ENCODE assay signal across 15 cellular contexts in genomic region chr4:173014836-173015235, GRCh38.
A peak's percentile ranks its signal among the peaks of the same experiment; 100 is the strongest.
DNase-seq lines count a peak whose midpoint lies in the region; ATAC-seq and TF ChIP-seq lines count a peak whose summit lies in the region.
"Had no signal": no experiment of that assay in that cellular context is flagged by ENCODE, and none has a peak within 500 bp of the region (broad histone marks: within the 10 kb centered on the region; RNA-seq: fewer than 3 reads in every experiment).

No MANE protein-coding gene starts in this region.

- DNase-seq in A673 (ENCODE audit: low spot score), result peak; percentile 66
- DNase-seq in neuronal stem cell (ENCODE audit: low spot score), result no peak
- DNase-seq in GM13976 (ENCODE audit: low spot score), result no peak
- no peak for DNase-seq in omental fat pad (ENCODE audit: low spot score)
- no peak for DNase-seq in NCI-H2107 (lab: John Stamatoyannopoulos, UW)
- no peak for DNase-seq in T-helper 2 cell treated with Interferon-gamma antibody and Interleukin-4, amounts not matched to agents 5 μg/mL and 100 μg/mL, for 36 hours (ENCODE audit: low spot score)
- DNase-seq: CD8-positive, alpha-beta memory T cell; KG1; NCI-H1417; NCI-H187 treated with DMSO at 0.1 percent for 48 hours; PC-9 had no signal

- CTCF ChIA-PET in A673 (lab: Charles Lee), result interaction anchor here (2.2 kb wide), 1 partner anchor 243 kb away, joined by 52 read pairs; no protein-coding TSS in a partner anchor

- no peaks in the 10 kb centered on the region for H3K36me3 Mint-ChIP-seq in T-helper 2 cell treated with Interferon-gamma antibody and Interleukin-4, amounts not matched to agents 5 μg/mL and 100 μg/mL, for 36 hours (ENCODE audit: low read depth)
- H3K36me3 Mint-ChIP-seq: CD8-positive, alpha-beta memory T cell had no signal

- no peak overlapping the region for H2BK12ac ChIP-seq in neuronal stem cell (ENCODE audit: low read length)

- no peak overlapping the region for H3K4ac ChIP-seq in neuronal stem cell (ENCODE audit: low read length)

- no peaks in the 10 kb centered on the region for H3K27me3 ChIP-seq in A673 (replicated peaks; ENCODE audit: insufficient read depth, low read depth, low read length, poor library complexity)
- no peaks in the 10 kb centered on the region for H3K27me3 ChIP-seq in HUES64 (ENCODE audit: insufficient read depth, low read length)
- H3K27me3 ChIP-seq in ectodermal cell (ENCODE audit: control insufficient read depth, insufficient read depth, low read length, poor library complexity, severe bottlenecking), result no peaks in the 10 kb centered on the region
- no peaks in the 10 kb centered on the region for H3K27me3 ChIP-seq in neuronal stem cell (ENCODE audit: control insufficient read depth in 3 of 3, insufficient read depth in 3 of 3, low read depth in 1 of 3, low read length in 3 of 3)
- H3K27me3 ChIP-seq: BLaER1 treated with 17β-estradiol and CSF1 and Interleukin-3, amounts not matched to agents 10 nM and 100 nM; SJSA1 had no signal

- POLR2A ChIA-PET in A673 (lab: Charles Lee; ENCODE audit: low non-redundant PET), result no interaction called here

- H3K9me3 Mint-ChIP-seq in T-helper 2 cell treated with Interferon-gamma antibody and Interleukin-4, amounts not matched to agents 5 μg/mL and 100 μg/mL, for 36 hours, result no peaks in the 10 kb centered on the region
- H3K9me3 Mint-ChIP-seq: CD8-positive, alpha-beta memory T cell had no signal

- H2AFZ ChIP-seq in neuronal stem cell (ENCODE audit: low read length), result peak overlapping the region; percentile 63
- H2AFZ ChIP-seq: PC-9 had no signal

- H3K4me1 ChIP-seq in A673 (ENCODE audit: insufficient read depth, low read length, poor library complexity, severe bottlenecking) (peaks cover 44% of the 10 kb centered on the region), HUES64 (ENCODE audit: insufficient read depth, low read length) (peaks cover 17% of the 10 kb centered on the region), ectodermal cell (ENCODE audit: control insufficient read depth, insufficient read depth, low read length) (peaks cover 5% of the 10 kb centered on the region), neuronal stem cell (ENCODE audit: control insufficient read depth in 2 of 2, insufficient read depth in 1 of 2, low read depth in 1 of 2, low read length in 2 of 2) (no peaks in the 10 kb centered on the region)
- H3K4me1 ChIP-seq: SJSA1 had no signal

- in situ Hi-C loops in GM13976 (cut with MboI; ENCODE audit: low sequenced_read_pairs, unreplicated experiment), result loop anchor here (5.0 to 10.0 kb wide), 2 partner anchors 242 to 400 kb away; no protein-coding TSS in a partner anchor

- intact Hi-C loops in A673 (cut with micrococcal nuclease; ENCODE audit: unreplicated experiment), result loop anchor here (5.0 kb wide), 5 partner anchors 123 to 482 kb away; no protein-coding TSS in a partner anchor

- 93% methylated on average over 4 of the region's 4 CpGs for WGBS in HUES64
- WGBS in ectodermal cell, 2 experiments, result 78 to 84% methylated on average over 4 of the region's 4 CpGs
- WGBS in neuronal stem cell (ENCODE audit: extremely low coverage in 2 of 2, insufficient read length in 2 of 2, insufficient replicate concordance in 1 of 2), 2 donors, result no CpG with 5 or more reads among the region's 4 CpGs

- H3K27me3 Mint-ChIP-seq in T-helper 2 cell treated with Interferon-gamma antibody and Interleukin-4, amounts not matched to agents 5 μg/mL and 100 μg/mL, for 36 hours (ENCODE audit: low read depth), result no peaks in the 10 kb centered on the region

- H3K4me3 ChIP-seq in A673 (ENCODE audit: low read depth, low read length, poor library complexity, severe bottlenecking) (no peak overlapping the region), HUES64 (ENCODE audit: low read length) (no peak overlapping the region), ectodermal cell (ENCODE audit: insufficient read depth, low read depth, low read length) (no peak overlapping the region), neuronal stem cell (ENCODE audit: low read length in 2 of 2) (no peak overlapping the region)
- H3K4me3 ChIP-seq: BLaER1 treated with 17β-estradiol and CSF1 and Interleukin-3, amounts not matched to agents 10 nM and 100 nM; PC-9; SJSA1 had no signal

- no peaks in the 10 kb centered on the region for H3K9me3 ChIP-seq in A673 (ENCODE audit: low read depth, low read length, poor library complexity, severe bottlenecking)
- no peaks in the 10 kb centered on the region for H3K9me3 ChIP-seq in HUES64 (ENCODE audit: insufficient read depth, low read depth, low read length)
- no peaks in the 10 kb centered on the region for H3K9me3 ChIP-seq in ectodermal cell (ENCODE audit: control insufficient read depth, low read length)
- no peaks in the 10 kb centered on the region for H3K9me3 ChIP-seq in neuronal stem cell (replicated peaks in 1 of 2; ENCODE audit: control insufficient read depth in 2 of 2, insufficient read depth in 1 of 2, low read depth in 1 of 2, low read length in 2 of 2)
- H3K9me3 ChIP-seq: BLaER1 treated with 17β-estradiol and CSF1 and Interleukin-3, amounts not matched to agents 10 nM and 100 nM; SJSA1 had no signal

- peaks cover 4% of the 10 kb centered on the region for H3K4me1 Mint-ChIP-seq in T-helper 2 cell treated with Interferon-gamma antibody and Interleukin-4, amounts not matched to agents 5 μg/mL and 100 μg/mL, for 36 hours (ENCODE audit: low read depth)
- H3K4me1 Mint-ChIP-seq: CD8-positive, alpha-beta memory T cell had no signal

- H2BK5ac ChIP-seq in neuronal stem cell (ENCODE audit: low read length), result no peak overlapping the region

- H3K36me3 ChIP-seq in A673 (ENCODE audit: insufficient read depth, low read length, poor library complexity, severe bottlenecking), result no peaks in the 10 kb centered on the region
- no peaks in the 10 kb centered on the region for H3K36me3 ChIP-seq in HUES64 (ENCODE audit: insufficient read depth, low read length)
- H3K36me3 ChIP-seq in ectodermal cell (ENCODE audit: control insufficient read depth, insufficient read depth, low read length), result no peaks in the 10 kb centered on the region
- no peaks in the 10 kb centered on the region for H3K36me3 ChIP-seq in neuronal stem cell (replicated peaks in 1 of 2; ENCODE audit: control insufficient read depth in 2 of 2, insufficient read depth in 2 of 2, low read length in 2 of 2)
- H3K36me3 ChIP-seq: BLaER1 treated with 17β-estradiol and CSF1 and Interleukin-3, amounts not matched to agents 10 nM and 100 nM; SJSA1 had no signal

- H4K91ac ChIP-seq in neuronal stem cell (ENCODE audit: low read depth, low read length, poor library complexity), result no peak overlapping the region

- no peaks in the 10 kb centered on the region for H3K79me1 ChIP-seq in neuronal stem cell (ENCODE audit: low read depth, low read length)

- H3K23ac ChIP-seq in neuronal stem cell (ENCODE audit: low read depth, low read length, poor library complexity), result no peak overlapping the region

- no peak overlapping the region for H2AK5ac ChIP-seq in neuronal stem cell (ENCODE audit: low read depth, low read length)

- no peak overlapping the region for H3K14ac ChIP-seq in neuronal stem cell (ENCODE audit: low read length)

- H3K9ac ChIP-seq in HUES64 (ENCODE audit: low read depth, low read length), result no peak overlapping the region
- H3K9ac ChIP-seq in neuronal stem cell (ENCODE audit: low read depth, low read length, poor library complexity), result no peak overlapping the region
- H3K9ac ChIP-seq: BLaER1 treated with 17β-estradiol and CSF1 and Interleukin-3, amounts not matched to agents 10 nM and 100 nM had no signal

- no TSS peak for BruUV-seq in A673 (replicated peaks; lab: Mats Ljungman, UMichigan)

- ATAC-seq in omental fat pad (ENCODE audit: low FRiP score), result no peak

- no peak overlapping the region for H3K4me2 ChIP-seq in neuronal stem cell (ENCODE audit: insufficient read depth, low read length, poor library complexity, severe bottlenecking)

- H3K27ac Mint-ChIP-seq in T-helper 2 cell treated with Interferon-gamma antibody and Interleukin-4, amounts not matched to agents 5 μg/mL and 100 μg/mL, for 36 hours, result no peak overlapping the region
- H3K27ac Mint-ChIP-seq: CD8-positive, alpha-beta memory T cell had no signal

- H3K18ac ChIP-seq in neuronal stem cell (ENCODE audit: low read length), result no peak overlapping the region

- H3K27ac ChIP-seq in A673 (ENCODE audit: low read depth, low read length, poor library complexity, severe bottlenecking), result peak overlapping the region; percentile 68
- H3K27ac ChIP-seq in HUES64 (ENCODE audit: low read depth, low read length), result peak overlapping the region; percentile 61
- H3K27ac ChIP-seq in ectodermal cell (ENCODE audit: insufficient read depth, low read depth, low read length, poor library complexity, severe bottlenecking), result peak overlapping the region; percentile 31
- H3K27ac ChIP-seq in neuronal stem cell (replicated peaks; ENCODE audit: low read length), result no peak overlapping the region
- H3K27ac ChIP-seq: BLaER1 treated with 17β-estradiol and CSF1 and Interleukin-3, amounts not matched to agents 10 nM and 100 nM; PC-9; SJSA1 had no signal

- H3K4me3 Mint-ChIP-seq in T-helper 2 cell treated with Interferon-gamma antibody and Interleukin-4, amounts not matched to agents 5 μg/mL and 100 μg/mL, for 36 hours, result no peak overlapping the region
- H3K4me3 Mint-ChIP-seq: CD8-positive, alpha-beta memory T cell had no signal

- TF ChIP-seq CTCF in A673 (conservative IDR thresholded peaks at IDR 0.05; ENCODE audit: low read depth, low read length) (no peak), GM13976 (IDR thresholded peaks at IDR 0.05; ENCODE audit: borderline replicate concordance, control extremely low read depth, extremely low read depth, insufficient read depth, missing control alignments) (no peak), omental fat pad (IDR thresholded peaks at IDR 0.05) (no peak)

- H2BK120ac ChIP-seq in neuronal stem cell (ENCODE audit: low read depth, low read length), result no peak overlapping the region

- no peak overlapping the region for H4K8ac ChIP-seq in neuronal stem cell (ENCODE audit: low read depth, low read length)

- H2BK15ac ChIP-seq in neuronal stem cell (ENCODE audit: low read length), result no peak overlapping the region
